9 cellular contexts compared by ENCODE assay signal in genomic region chr15:55402707-55403106, GRCh38. TPM values are rescaled to one million over a fixed set of nuclear protein-coding genes. Genes with fewer than 3 reads are reported as not detected.
DNase-seq lines count a peak whose midpoint lies in the region; ATAC-seq and TF ChIP-seq lines count a peak whose summit lies in the region.
"Had no signal": no experiment of that assay in that cellular context is flagged by ENCODE, and none has a peak within 500 bp of the region (broad histone marks: within the 10 kb centered on the region; RNA-seq: fewer than 3 reads in every experiment).

No MANE protein-coding gene starts in this region.

- no peak overlapping the region for H3K4me3 ChIP-seq in HCT116 (replicated peaks in 1 of 2; ENCODE audit: low read depth in 1 of 2, low read length in 2 of 2)

- H3K9me3 Mint-ChIP-seq in activated T-helper 1 cell treated with anti-CD3 and anti-CD28 coated beads, Interleukin-12 subunit alpha, Interleukin-12 subunit beta, Interleukin-2, Interleukin-4 antibody, amounts not matched to agents 30 ng/mL and 10 ng/mL and 1 ng/mL, durations not matched to agents 14 hours and 24 hours and 36 hours: no peaks in the 10 kb centered on the region
- no peaks in the 10 kb centered on the region for H3K9me3 Mint-ChIP-seq in natural killer cell

- H3K27ac Mint-ChIP-seq in activated T-helper 1 cell treated with anti-CD3 and anti-CD28 coated beads, Interleukin-12 subunit alpha, Interleukin-12 subunit beta, Interleukin-2, Interleukin-4 antibody, amounts not matched to agents 30 ng/mL and 10 ng/mL and 1 ng/mL, durations not matched to agents 14 hours and 24 hours and 36 hours: peak overlapping the region; percentile 34
- H3K27ac Mint-ChIP-seq in natural killer cell: peak overlapping the region; percentile 78 to 88

- no peak overlapping the region for H3K9ac ChIP-seq in HCT116 (ENCODE audit: low read length)

- H3K4me3 Mint-ChIP-seq in activated T-helper 1 cell treated with anti-CD3 and anti-CD28 coated beads, Interleukin-12 subunit alpha, Interleukin-12 subunit beta, Interleukin-2, Interleukin-4 antibody, amounts not matched to agents 30 ng/mL and 10 ng/mL and 1 ng/mL, durations not matched to agents 14 hours and 24 hours and 36 hours: no peak overlapping the region
- peak overlapping the region; percentile 28 for H3K4me3 Mint-ChIP-seq in natural killer cell

- H3K27me3 ChIP-seq in HCT116 (ENCODE audit: insufficient read depth, low read length): no peaks in the 10 kb centered on the region

- ATAC-seq in GM18519 (IDR thresholded peaks at IDR 0.05; ENCODE audit: low FRiP score, unreplicated experiment) (peak; percentile 33), HCT116 (no peak), natural killer cell (peak in 2 of 3 donors; percentile 46 to 50), esophagus mucosa (no peak)

- BruUV-seq in HCT116 (replicated peaks; lab: Mats Ljungman, UMichigan): no TSS peak

- H3K27ac ChIP-seq in HCT116 (ENCODE audit: low read depth, low read length): no peak overlapping the region

- intact Hi-C loops in HCT116 (cut with micrococcal nuclease): no loop called here
- intact Hi-C loops in activated T-helper 1 cell treated with anti-CD3 and anti-CD28 coated beads, Interleukin-12 subunit alpha, Interleukin-12 subunit beta, Interleukin-2, Interleukin-4 antibody, amounts not matched to agents 30 ng/mL and 10 ng/mL and 1 ng/mL, durations not matched to agents 14 hours and 24 hours and 36 hours (cut with micrococcal nuclease): no loop called here
- intact Hi-C loops in natural killer cell (cut with micrococcal nuclease): loop anchor here (10.0 kb wide), 1 partner anchor 118 kb away; the partner anchor contains the start of gene RAB27A

- H3K4me1 ChIP-seq in HCT116 (ENCODE audit: control insufficient read depth in 1 of 2, insufficient read depth in 2 of 2, low read length in 2 of 2): no peaks in the 10 kb centered on the region; a peak in 1 of 4 replicates

- H3K9me3 ChIP-seq in HCT116 (ENCODE audit: control insufficient read depth in 1 of 2, insufficient read depth in 1 of 2, low read depth in 1 of 2, low read length in 2 of 2): no peaks in the 10 kb centered on the region

- H3K4me1 Mint-ChIP-seq in activated T-helper 1 cell treated with anti-CD3 and anti-CD28 coated beads, Interleukin-12 subunit alpha, Interleukin-12 subunit beta, Interleukin-2, Interleukin-4 antibody, amounts not matched to agents 30 ng/mL and 10 ng/mL and 1 ng/mL, durations not matched to agents 14 hours and 24 hours and 36 hours (ENCODE audit: low read depth): peaks cover 28% of the 10 kb centered on the region
- H3K4me1 Mint-ChIP-seq in natural killer cell: peaks cover 42 to 52% of the 10 kb centered on the region in 2 donors

- no peaks in the 10 kb centered on the region for H4K20me1 ChIP-seq in HCT116 (ENCODE audit: insufficient read depth)

- TF ChIP-seq CTCF in HCT116 (IDR thresholded peaks at IDR 0.05 in 2 of 3, conservative IDR thresholded peaks at IDR 0.05 in 1 of 3; ENCODE audit: borderline replicate concordance in 1 of 3, insufficient read depth in 1 of 3, low read depth in 2 of 3, low read length in 2 of 3) (no peak), natural killer cell (IDR thresholded peaks at IDR 0.05) (no peak)

- H3K27me3 Mint-ChIP-seq in activated T-helper 1 cell treated with anti-CD3 and anti-CD28 coated beads, Interleukin-12 subunit alpha, Interleukin-12 subunit beta, Interleukin-2, Interleukin-4 antibody, amounts not matched to agents 30 ng/mL and 10 ng/mL and 1 ng/mL, durations not matched to agents 14 hours and 24 hours and 36 hours (ENCODE audit: insufficient read depth): no peaks in the 10 kb centered on the region
- H3K27me3 Mint-ChIP-seq in natural killer cell (ENCODE audit: low read depth in 2 of 2): no peaks in the 10 kb centered on the region

- no peaks in the 10 kb centered on the region for H3K79me2 ChIP-seq in HCT116 (ENCODE audit: insufficient read depth, low read length)

- H3K9me2 ChIP-seq in HCT116 (ENCODE audit: insufficient read depth): no peaks in the 10 kb centered on the region

- RAD21 ChIA-PET in HCT116 (lab: Charles Lee; ENCODE audit: low non-redundant PET in 1 of 2, low total read pairs in 2 of 2, uncharacterized antibody in 2 of 2, unreplicated experiment in 2 of 2): no interaction called here

- H3K36me3 ChIP-seq in HCT116 (ENCODE audit: control insufficient read depth in 1 of 2, insufficient read depth in 2 of 2, low read length in 2 of 2): no peaks in the 10 kb centered on the region

- TF ChIP-seq POLR2A in HCT116 (IDR thresholded peaks at IDR 0.05; ENCODE audit: borderline replicate concordance, extremely low read depth, insufficient read depth, insufficient read length): no peak

- no peak overlapping the region for H3K4me2 ChIP-seq in HCT116 (ENCODE audit: low read length)

- H2AFZ ChIP-seq in HCT116 (ENCODE audit: low read depth, low read length, poor library complexity, severe bottlenecking): no peak overlapping the region

- CTCF ChIA-PET in HCT116 (lab: Charles Lee): no interaction called here

- TF ChIP-seq RAD21 in HCT116 (IDR thresholded peaks at IDR 0.05; ENCODE audit: low read depth): 0 out of 2 replicates have a peak, but pooled peaks have one; percentile 3

- peaks cover 13% of the 10 kb centered on the region for H3K36me3 Mint-ChIP-seq in activated T-helper 1 cell treated with anti-CD3 and anti-CD28 coated beads, Interleukin-12 subunit alpha, Interleukin-12 subunit beta, Interleukin-2, Interleukin-4 antibody, amounts not matched to agents 30 ng/mL and 10 ng/mL and 1 ng/mL, durations not matched to agents 14 hours and 24 hours and 36 hours (ENCODE audit: low read depth)
- H3K36me3 Mint-ChIP-seq in natural killer cell: no peaks in the 10 kb centered on the region

- POLR2A ChIA-PET in HCT116 (lab: Charles Lee): interaction anchor here (1.6 kb wide), 1 partner anchor 84 kb away, joined by 5 read pairs; the partner anchor contains the start of genes PIGB and PIGBOS1

- DNase-seq in HCT116 (ENCODE audit: low read depth, low spot score) (no peak), natural killer cell (no peak), foreskin melanocyte (no peak), NOMO-1 (lab: John Stamatoyannopoulos, UW; ENCODE audit: unreplicated experiment in 2 of 2) (no peak)
- DNase-seq in activated T-helper 1 cell treated with anti-CD3 and anti-CD28 coated beads, Interleukin-12 subunit alpha, Interleukin-12 subunit beta, Interleukin-2, Interleukin-4 antibody, amounts not matched to agents 30 ng/mL and 10 ng/mL and 1 ng/mL, durations not matched to agents 14 hours and 24 hours and 36 hours (ENCODE audit: low spot score): no peak
- DNase-seq: activated gamma-delta T cell, hippocampal formation had no signal

TF ChIP-seq in HCT116, 20 proteins besides CTCF, POLR2A, EP300 and RAD21 (continues in another document):
- TF ChIP-seq CBX3 (IDR thresholded peaks at IDR 0.05; ENCODE audit: low read depth): no peak
- no peak for TF ChIP-seq ZNF274 (IDR thresholded peaks at IDR 0.05; ENCODE audit: low read depth, low read length)
- no peak for TF ChIP-seq SIN3A (IDR thresholded peaks at IDR 0.05; ENCODE audit: low read depth)
- TF ChIP-seq CEBPB (IDR thresholded peaks at IDR 0.05; ENCODE audit: low read depth): no peak
- no peak for TF ChIP-seq REST (IDR thresholded peaks at IDR 0.05; ENCODE audit: low read depth)
- TF ChIP-seq YY1 (IDR thresholded peaks at IDR 0.05; ENCODE audit: extremely low read depth, insufficient replicate concordance, low read depth, low read length): no peak
- TF ChIP-seq ATF3 (IDR thresholded peaks at IDR 0.05): no peak
- no peak for TF ChIP-seq EZH2phosphoT487 (IDR thresholded peaks at IDR 0.05; ENCODE audit: borderline replicate concordance)
- TF ChIP-seq SP1 (IDR thresholded peaks at IDR 0.05; ENCODE audit: low read depth): no peak

RNA-seq across cellular contexts. Expression of gene CCPG1, which starts 5.5 kb away (rescaled TPM):
- total RNA-seq in HCT116 (2021; ENCODE audit: unreplicated experiment): 8.5 TPM
- polyA plus RNA-seq in HCT116 (2012): 7.7 and 9.5 TPM in 2 replicates
- total RNA-seq in activated T-helper 1 cell treated with anti-CD3 and anti-CD28 coated beads, Interleukin-12 subunit alpha, Interleukin-12 subunit beta, Interleukin-2, Interleukin-4 antibody, amounts not matched to agents 30 ng/mL and 10 ng/mL and 1 ng/mL, durations not matched to agents 14 hours and 24 hours and 36 hours: 15.0 TPM in 2 replicates
- 10 to 100 TPM; 41.6 to 53.6 (median 43.8) TPM for total RNA-seq in natural killer cell
- total RNA-seq in esophagus mucosa: 9.9 TPM

RNA-seq across cellular contexts. Expression of gene PIERCE2, which starts 5.6 kb away (rescaled TPM):
- total RNA-seq in HCT116 (2021; ENCODE audit: unreplicated experiment) (2.0 TPM), natural killer cell (under 1 TPM in 2 of 3 donors, not detected in 1; 0.47 to 0.53 TPM), esophagus mucosa (not detected)
- 0.85 and 1.8 TPM in 2 replicates for polyA plus RNA-seq in HCT116 (2012)
- not detected in 2 replicates for total RNA-seq in activated T-helper 1 cell treated with anti-CD3 and anti-CD28 coated beads, Interleukin-12 subunit alpha, Interleukin-12 subunit beta, Interleukin-2, Interleukin-4 antibody, amounts not matched to agents 30 ng/mL and 10 ng/mL and 1 ng/mL, durations not matched to agents 14 hours and 24 hours and 36 hours

Comparison
In these comparisons a context has a peak if more than half of its experiments do, and no peak if none do; other contexts are left out.
1. ATAC-seq: peak in GM18519 (single experiment) and natural killer cell (2 of 3); none in HCT116 (single experiment) and esophagus mucosa (single experiment).